In genomic region chr14:77872152-77872551, GRCh38 we compare ENCODE assay signal across 9 cellular contexts.
"Had no signal": no experiment of that assay in that cellular context is flagged by ENCODE, and none has a peak within 500 bp of the region (broad histone marks: within the 10 kb centered on the region; RNA-seq: fewer than 3 reads in every experiment).

No MANE protein-coding gene starts in this region.

- H3K9me3 ChIP-seq: HAP-1 had no signal

- DNase-seq: GM23248, H7, HFFc6, IMR-90, KBM-7 had no signal

- H2AFZ ChIP-seq: GM23248 had no signal

- H3K4me3 ChIP-seq: GM23248, HAP-1 had no signal

- H3K27ac ChIP-seq: GM23248, HL-60, KMS-11 had no signal

- ATAC-seq: HCT116 had no signal

- H3K36me3 ChIP-seq: HAP-1 had no signal

- H3K4me1 ChIP-seq: HAP-1 had no signal

- H3K9ac ChIP-seq: GM23248, KMS-11 had no signal

- H3K4me2 ChIP-seq: KMS-11 had no signal
